In the genomic region with DNA sequence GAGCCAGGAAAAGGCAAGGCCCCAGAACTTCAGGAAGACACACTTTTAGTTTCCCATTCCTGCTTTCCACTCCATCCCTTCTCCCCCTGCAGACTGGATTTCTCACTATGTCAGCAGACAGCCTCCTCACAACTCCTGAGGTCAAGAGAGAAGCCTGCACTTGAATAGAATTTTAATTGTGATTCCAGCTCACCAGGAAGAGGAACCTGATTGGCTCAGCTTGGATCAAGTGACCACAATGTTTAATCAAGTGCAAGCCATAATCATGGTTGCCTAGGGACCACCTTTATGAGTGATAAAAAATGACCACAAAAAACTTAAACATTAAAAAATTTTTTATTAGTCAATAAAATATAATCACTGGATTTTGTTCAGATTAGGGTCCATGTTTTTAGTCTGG, we compare ENCODE assay signal across 21 cellular contexts.
"Had no signal": no experiment of that assay in that cellular context is flagged by ENCODE, and none has a peak within 500 bp of the region (broad histone marks: within the 10 kb centered on the region; RNA-seq: fewer than 3 reads in every experiment).

No MANE protein-coding gene starts in this region.

- H3K27ac Mint-ChIP-seq: activated T-helper 1 cell treated with anti-CD3 and anti-CD28 coated beads, Interleukin-12 subunit alpha, Interleukin-12 subunit beta, Interleukin-2, Interleukin-4 antibody, amounts not matched to agents 30 ng/mL and 10 ng/mL and 1 ng/mL, durations not matched to agents 14 hours and 24 hours and 36 hours; dendritic cell treated with granulocyte-macrophage colony-stimulating factor and Interleukin-4, amounts not matched to agents 40 ng/mL and 50 ng/mL, for 4 days; effector memory CD8-positive, alpha-beta T cell; naive thymus-derived CD4-positive, alpha-beta T cell; stimulated activated effector memory CD8-positive, alpha-beta T cell treated with anti-CD3 and anti-CD28 coated beads, Interleukin-12 subunit alpha, Interleukin-12 subunit beta, amount 100 ng/mL, for 72 hours had no signal

- H3K4me1 ChIP-seq: left lung had no signal

- ATAC-seq: effector memory CD8-positive, alpha-beta T cell; gastrocnemius medialis; heart left ventricle; left lung; naive thymus-derived CD4-positive, alpha-beta T cell; stimulated activated effector memory CD8-positive, alpha-beta T cell treated with anti-CD3 and anti-CD28 coated beads, Interleukin-12 subunit alpha, Interleukin-12 subunit beta, amount 100 ng/mL, for 72 hours had no signal

- H3K36me3 ChIP-seq: gastrocnemius medialis, heart left ventricle, left lung had no signal

- H3K27ac ChIP-seq: epithelial cell of prostate, gastrocnemius medialis, heart left ventricle, left lung had no signal

- H3K27me3 Mint-ChIP-seq: dendritic cell treated with granulocyte-macrophage colony-stimulating factor and Interleukin-4, amounts not matched to agents 40 ng/mL and 50 ng/mL, for 4 days had no signal

- H3K4me3 ChIP-seq: gastrocnemius medialis, heart left ventricle, left lung, mucosa of descending colon had no signal

- DNase-seq: activated CD4-positive, CD25-positive, alpha-beta regulatory T cell treated with anti-CD3 and anti-CD28 coated beads, Interleukin-2, amount 50 U/mL, for 72 hours; activated naive CD4-positive, alpha-beta T cell treated with Interleukin-2 at 50 U/mL for 16 hours; anterior cingulate cortex; effector memory CD8-positive, alpha-beta T cell; gastrocnemius medialis; heart left ventricle; left lung; mammary epithelial cell; mucosa of descending colon; naive thymus-derived CD4-positive, alpha-beta T cell; nucleus accumbens; posterior cingulate gyrus; retina; stimulated activated CD4-positive, alpha-beta T cell treated with anti-CD3 and anti-CD28 coated beads, Interleukin-12 subunit alpha, Interleukin-12 subunit beta, amount 100 ng/mL, for 4 hours; stimulated activated CD4-positive, alpha-beta T cell treated with anti-CD3 and anti-CD28 coated beads, Interleukin-2, amount 100 ng/mL, for 24 hours; T-helper 9 cell had no signal

- FAIRE-seq: islet of Langerhans had no signal

- H3K4me3 Mint-ChIP-seq: activated T-helper 1 cell treated with anti-CD3 and anti-CD28 coated beads, Interleukin-12 subunit alpha, Interleukin-12 subunit beta, Interleukin-2, Interleukin-4 antibody, amounts not matched to agents 30 ng/mL and 10 ng/mL and 1 ng/mL, durations not matched to agents 14 hours and 24 hours and 36 hours; dendritic cell treated with granulocyte-macrophage colony-stimulating factor and Interleukin-4, amounts not matched to agents 40 ng/mL and 50 ng/mL, for 4 days; effector memory CD8-positive, alpha-beta T cell; naive thymus-derived CD4-positive, alpha-beta T cell; stimulated activated effector memory CD8-positive, alpha-beta T cell treated with anti-CD3 and anti-CD28 coated beads, Interleukin-12 subunit alpha, Interleukin-12 subunit beta, amount 100 ng/mL, for 72 hours had no signal

- H3K36me3 Mint-ChIP-seq: stimulated activated effector memory CD8-positive, alpha-beta T cell treated with anti-CD3 and anti-CD28 coated beads, Interleukin-12 subunit alpha, Interleukin-12 subunit beta, amount 100 ng/mL, for 72 hours had no signal

- H3K9me3 ChIP-seq: gastrocnemius medialis, mucosa of descending colon had no signal

- H3K4me1 Mint-ChIP-seq: naive thymus-derived CD4-positive, alpha-beta T cell; stimulated activated effector memory CD8-positive, alpha-beta T cell treated with anti-CD3 and anti-CD28 coated beads, Interleukin-12 subunit alpha, Interleukin-12 subunit beta, amount 100 ng/mL, for 72 hours had no signal
